In genomic region chr12:10098762-10099161, GRCh38 we compare ENCODE assay signal across 12 cellular contexts. TPM values are rescaled to one million over a fixed set of nuclear protein-coding genes. Genes with fewer than 3 reads are reported as not detected.
A peak's percentile ranks its signal among the peaks of the same experiment; 100 is the strongest.
DNase-seq lines count a peak whose midpoint lies in the region; ATAC-seq and TF ChIP-seq lines count a peak whose summit lies in the region.
"Had no signal": no experiment of that assay in that cellular context is flagged by ENCODE, and none has a peak within 500 bp of the region (broad histone marks: within the 10 kb centered on the region; RNA-seq: fewer than 3 reads in every experiment).

Gene CLEC1A, minus strand, starts transcription at chr12:10098985. Its CDS starts 63 bp downstream, at chr12:10098922.

- peak within 1 kb of the TSS; percentile 35 for H3K4me2 ChIP-seq in hepatocyte

- peak within 1 kb of the TSS; percentile 24 for H3K27ac Mint-ChIP-seq in MCF 10A (ENCODE audit: low read depth, unreplicated experiment)
- H3K27ac Mint-ChIP-seq in activated T-helper 17 cell treated with anti-CD3 and anti-CD28 coated beads, Interleukin-2, amount 50 U/mL, for 72 hours, result no peak within 1 kb of the TSS

- peak within 1 kb of the TSS; percentile 65 for H3K27ac ChIP-seq in hepatocyte

- H3K4me3 ChIP-seq in hepatocyte, result no peak within 1 kb of the TSS
- H3K4me3 ChIP-seq: K562 had no signal

- peaks cover 20% of the 10 kb centered on the region for H3K4me1 Mint-ChIP-seq in MCF 10A (ENCODE audit: insufficient read depth, unreplicated experiment)
- H3K4me1 Mint-ChIP-seq in activated T-helper 17 cell treated with anti-CD3 and anti-CD28 coated beads, Interleukin-2, amount 50 U/mL, for 72 hours, result no peaks in the 10 kb centered on the region

- POLR2A ChIA-PET in MCF 10A (lab: Yijun Ruan, JAX), result interaction anchor here (0.6 to 1.0 kb wide), 2 partner anchors 56 to 475 kb away, joined by 3 to 4 read pairs; no protein-coding TSS in a partner anchor

- no peaks in the 10 kb centered on the region for H3K27me3 ChIP-seq in hepatocyte

- no peaks in the 10 kb centered on the region for H3K79me2 ChIP-seq in hepatocyte

- H3K9me3 Mint-ChIP-seq in MCF 10A (ENCODE audit: unreplicated experiment), result no peaks in the 10 kb centered on the region
- H3K9me3 Mint-ChIP-seq in activated T-helper 17 cell treated with anti-CD3 and anti-CD28 coated beads, Interleukin-2, amount 50 U/mL, for 72 hours, result peaks cover 5% of the 10 kb centered on the region

- no peak for TF ChIP-seq CTCF in MCF 10A (IDR thresholded peaks at IDR 0.05; ENCODE audit: unreplicated experiment)
- TF ChIP-seq CTCF in hepatocyte (IDR thresholded peaks at IDR 0.05; ENCODE audit: poor library complexity), result no peak

- no peaks in the 10 kb centered on the region for H4K20me1 ChIP-seq in hepatocyte (ENCODE audit: insufficient read depth, poor library complexity, severe bottlenecking)

- no peak within 1 kb of the TSS for H2AFZ ChIP-seq in hepatocyte

- ATAC-seq in GM21723 (IDR thresholded peaks at IDR 0.05; ENCODE audit: unreplicated experiment), result no peak
- ATAC-seq in activated T-helper 17 cell treated with anti-CD3 and anti-CD28 coated beads, Interleukin-2, amount 50 U/mL, for 72 hours (replicated peaks), result no peak
- ATAC-seq in GM18873 (IDR thresholded peaks at IDR 0.05; ENCODE audit: low FRiP score, unreplicated experiment), result no peak
- ATAC-seq: activated T-cell treated with anti-CD3 and anti-CD28 coated beads, Interleukin-2, amount 50 U/mL, for 4 hours; K562 had no signal

- DNase-seq in EH (ENCODE audit: low read depth) (peak; percentile 65), MCF 10A (ENCODE audit: unreplicated experiment) (no peak), hepatocyte (ENCODE audit: low spot score) (peak; percentile 41), pulmonary artery endothelial cell (ENCODE audit: low read depth, low spot score) (no peak), RKO (ENCODE audit: low spot score) (no peak)
- DNase-seq: activated T-cell treated with anti-CD3 and anti-CD28 coated beads, Interleukin-2, amount 50 U/mL, for 4 hours; central memory CD4-positive, alpha-beta T cell; stimulated activated CD4-positive, alpha-beta T cell treated with anti-CD3 and anti-CD28 coated beads, Interleukin-12 subunit alpha, Interleukin-12 subunit beta, amount 100 ng/mL, for 4 hours had no signal

- 52% methylated on average over 9 of the region's 9 CpGs for WGBS in hepatocyte (ENCODE audit: low lambda C conversion rate, missing lambda C conversion rate)

- CTCF ChIA-PET in MCF 10A (lab: Yijun Ruan, JAX), result interaction anchor here (1.1 kb wide), 1 partner anchor 41 kb away, joined by 3 read pairs; no protein-coding TSS in a partner anchor

- H3K9me2 ChIP-seq in hepatocyte (replicated peaks; ENCODE audit: insufficient read depth), result no peaks in the 10 kb centered on the region

- no peaks in the 10 kb centered on the region for H3K27me3 Mint-ChIP-seq in MCF 10A (ENCODE audit: insufficient read depth, unreplicated experiment)
- H3K27me3 Mint-ChIP-seq in activated T-helper 17 cell treated with anti-CD3 and anti-CD28 coated beads, Interleukin-2, amount 50 U/mL, for 72 hours, result peaks cover 11% of the 10 kb centered on the region

- no peaks in the 10 kb centered on the region for H3K36me3 ChIP-seq in hepatocyte (replicated peaks; ENCODE audit: insufficient read depth, low read depth)

- H3K9me3 ChIP-seq in hepatocyte (ENCODE audit: low read depth), result no peaks in the 10 kb centered on the region

- H3K36me3 Mint-ChIP-seq in MCF 10A (ENCODE audit: insufficient read depth, unreplicated experiment), result no peaks in the 10 kb centered on the region
- no peaks in the 10 kb centered on the region for H3K36me3 Mint-ChIP-seq in activated T-helper 17 cell treated with anti-CD3 and anti-CD28 coated beads, Interleukin-2, amount 50 U/mL, for 72 hours (ENCODE audit: low read depth)

- no peak within 1 kb of the TSS for H3K4me3 Mint-ChIP-seq in MCF 10A (ENCODE audit: unreplicated experiment)
- no peak within 1 kb of the TSS for H3K4me3 Mint-ChIP-seq in activated T-helper 17 cell treated with anti-CD3 and anti-CD28 coated beads, Interleukin-2, amount 50 U/mL, for 72 hours
- H3K4me3 Mint-ChIP-seq: activated T-cell treated with anti-CD3 and anti-CD28 coated beads, Interleukin-2, amount 50 U/mL, for 4 hours had no signal

- no TSS peak for BruUV-seq in MCF 10A (replicated peaks; lab: Mats Ljungman, UMichigan)

- peaks cover 24% of the 10 kb centered on the region for H3K4me1 ChIP-seq in hepatocyte (ENCODE audit: insufficient read depth)

- intact Hi-C loops in MCF 10A (cut with micrococcal nuclease), result no loop called here

RNA-seq across cellular contexts. Expression of gene CLEC1A, which starts in this region (rescaled TPM):
- total RNA-seq in MCF 10A (2022) (not detected in 2 replicates), hepatocyte (3.0 and 6.4 TPM in 2 replicates), pulmonary artery endothelial cell (3.6 and 16.0 TPM in 2 replicates)
- polyA plus RNA-seq in hepatocyte, result 3.6 and 4.2 TPM in 2 replicates
- total RNA-seq in activated T-helper 17 cell treated with anti-CD3 and anti-CD28 coated beads, Interleukin-2, amount 50 U/mL, for 72 hours, result not detected
- total RNA-seq: activated T-cell treated with anti-CD3 and anti-CD28 coated beads, Interleukin-2, amount 50 U/mL, for 4 hours; K562 had no signal

Comparison
In these comparisons a context has a peak if more than half of its experiments do, and no peak if none do; other contexts are left out.
1. DNase-seq: peak in EH (single experiment) and hepatocyte (single experiment); none in MCF 10A (single experiment), pulmonary artery endothelial cell (single experiment) and RKO (single experiment).